1 cellular context compared by ENCODE assay signal in the genomic region with DNA sequence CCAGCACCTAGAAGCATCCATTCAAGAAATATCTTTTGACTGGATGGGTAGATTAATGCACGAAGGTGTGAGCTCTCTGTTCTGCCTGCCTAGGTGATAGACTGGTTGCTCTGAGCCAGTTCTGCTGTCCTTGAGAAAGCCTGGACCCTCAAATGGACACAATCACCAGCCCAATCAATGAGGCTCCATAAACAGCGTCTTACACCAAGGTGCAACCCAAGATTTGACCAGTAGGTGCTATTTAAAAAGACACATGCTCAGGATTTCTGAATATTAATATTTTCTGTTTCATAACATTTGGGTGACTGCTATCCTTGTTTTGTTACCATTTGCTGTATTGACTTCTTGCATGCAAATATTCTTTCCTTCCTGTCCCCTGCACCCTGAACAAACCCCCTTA.
TF ChIP-seq lines count a peak whose summit lies in the region.

No MANE protein-coding gene starts in this region.

TF ChIP-seq in HepG2, 621 proteins besides CTCF, POLR2A, EP300 and RAD21 (continued from another document):
- TF ChIP-seq, protein P1, sequence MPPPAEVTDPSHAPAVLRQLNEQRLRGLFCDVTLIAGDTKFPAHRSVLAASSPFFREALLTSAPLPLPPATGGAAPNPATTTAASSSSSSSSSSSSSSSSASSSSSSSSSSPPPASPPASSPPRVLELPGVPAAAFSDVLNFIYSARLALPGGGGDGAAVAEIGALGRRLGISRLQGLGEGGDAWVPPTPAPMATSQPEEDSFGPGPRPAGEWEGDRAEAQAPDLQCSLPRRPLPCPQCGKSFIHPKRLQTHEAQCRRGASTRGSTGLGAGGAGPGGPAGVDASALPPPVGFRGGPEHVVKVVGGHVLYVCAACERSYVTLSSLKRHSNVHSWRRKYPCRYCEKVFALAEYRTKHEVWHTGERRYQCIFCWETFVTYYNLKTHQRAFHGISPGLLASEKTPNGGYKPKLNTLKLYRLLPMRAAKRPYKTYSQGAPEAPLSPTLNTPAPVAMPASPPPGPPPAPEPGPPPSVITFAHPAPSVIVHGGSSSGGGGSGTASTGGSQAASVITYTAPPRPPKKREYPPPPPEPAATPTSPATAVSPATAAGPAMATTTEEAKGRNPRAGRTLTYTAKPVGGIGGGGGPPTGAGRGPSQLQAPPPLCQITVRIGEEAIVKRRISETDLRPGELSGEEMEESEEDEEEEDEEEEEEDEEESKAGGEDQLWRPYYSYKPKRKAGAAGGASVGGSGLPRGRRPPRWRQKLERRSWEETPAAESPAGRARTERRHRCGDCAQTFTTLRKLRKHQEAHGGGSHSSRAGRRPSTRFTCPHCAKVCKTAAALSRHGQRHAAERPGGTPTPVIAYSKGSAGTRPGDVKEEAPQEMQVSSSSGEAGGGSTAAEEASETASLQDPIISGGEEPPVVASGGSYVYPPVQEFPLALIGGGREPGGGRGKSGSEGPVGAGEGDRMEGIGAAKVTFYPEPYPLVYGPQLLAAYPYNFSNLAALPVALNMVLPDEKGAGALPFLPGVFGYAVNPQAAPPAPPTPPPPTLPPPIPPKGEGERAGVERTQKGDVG (CRISPR knock-in tag; IDR thresholded peaks at IDR 0.05; ENCODE audit: borderline replicate concordance), result no peak
- no peak for TF ChIP-seq ZFP62 (CRISPR knock-in tag; IDR thresholded peaks at IDR 0.05)
- TF ChIP-seq ZNF746 (CRISPR knock-in tag; IDR thresholded peaks at IDR 0.05), result no peak
- TF ChIP-seq NFIB (CRISPR knock-in tag; IDR thresholded peaks at IDR 0.05; ENCODE audit: borderline replicate concordance), result no peak
- TF ChIP-seq, protein P2, sequence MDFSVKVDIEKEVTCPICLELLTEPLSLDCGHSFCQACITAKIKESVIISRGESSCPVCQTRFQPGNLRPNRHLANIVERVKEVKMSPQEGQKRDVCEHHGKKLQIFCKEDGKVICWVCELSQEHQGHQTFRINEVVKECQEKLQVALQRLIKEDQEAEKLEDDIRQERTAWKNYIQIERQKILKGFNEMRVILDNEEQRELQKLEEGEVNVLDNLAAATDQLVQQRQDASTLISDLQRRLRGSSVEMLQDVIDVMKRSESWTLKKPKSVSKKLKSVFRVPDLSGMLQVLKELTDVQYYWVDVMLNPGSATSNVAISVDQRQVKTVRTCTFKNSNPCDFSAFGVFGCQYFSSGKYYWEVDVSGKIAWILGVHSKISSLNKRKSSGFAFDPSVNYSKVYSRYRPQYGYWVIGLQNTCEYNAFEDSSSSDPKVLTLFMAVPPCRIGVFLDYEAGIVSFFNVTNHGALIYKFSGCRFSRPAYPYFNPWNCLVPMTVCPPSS (IDR thresholded peaks at IDR 0.05), result no peak
- TF ChIP-seq RAD51 (IDR thresholded peaks at IDR 0.05; ENCODE audit: borderline replicate concordance), result no peak
- TF ChIP-seq, protein P3, sequence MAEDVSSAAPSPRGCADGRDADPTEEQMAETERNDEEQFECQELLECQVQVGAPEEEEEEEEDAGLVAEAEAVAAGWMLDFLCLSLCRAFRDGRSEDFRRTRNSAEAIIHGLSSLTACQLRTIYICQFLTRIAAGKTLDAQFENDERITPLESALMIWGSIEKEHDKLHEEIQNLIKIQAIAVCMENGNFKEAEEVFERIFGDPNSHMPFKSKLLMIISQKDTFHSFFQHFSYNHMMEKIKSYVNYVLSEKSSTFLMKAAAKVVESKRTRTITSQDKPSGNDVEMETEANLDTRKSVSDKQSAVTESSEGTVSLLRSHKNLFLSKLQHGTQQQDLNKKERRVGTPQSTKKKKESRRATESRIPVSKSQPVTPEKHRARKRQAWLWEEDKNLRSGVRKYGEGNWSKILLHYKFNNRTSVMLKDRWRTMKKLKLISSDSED (CRISPR knock-in tag; IDR thresholded peaks at IDR 0.05), result no peak
- no peak for TF ChIP-seq ZNF207 (IDR thresholded peaks at IDR 0.05; ENCODE audit: borderline replicate concordance)
- TF ChIP-seq ZFYVE20 (CRISPR knock-in tag; IDR thresholded peaks at IDR 0.05; ENCODE audit: borderline replicate concordance, low read depth), result no peak
- TF ChIP-seq, protein P4, sequence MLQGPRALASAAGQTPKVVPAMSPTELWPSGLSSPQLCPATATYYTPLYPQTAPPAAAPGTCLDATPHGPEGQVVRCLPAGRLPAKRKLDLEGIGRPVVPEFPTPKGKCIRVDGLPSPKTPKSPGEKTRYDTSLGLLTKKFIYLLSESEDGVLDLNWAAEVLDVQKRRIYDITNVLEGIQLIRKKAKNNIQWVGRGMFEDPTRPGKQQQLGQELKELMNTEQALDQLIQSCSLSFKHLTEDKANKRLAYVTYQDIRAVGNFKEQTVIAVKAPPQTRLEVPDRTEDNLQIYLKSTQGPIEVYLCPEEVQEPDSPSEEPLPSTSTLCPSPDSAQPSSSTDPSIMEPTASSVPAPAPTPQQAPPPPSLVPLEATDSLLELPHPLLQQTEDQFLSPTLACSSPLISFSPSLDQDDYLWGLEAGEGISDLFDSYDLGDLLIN (CRISPR knock-in tag; IDR thresholded peaks at IDR 0.05; ENCODE audit: borderline replicate concordance), result no peak
- TF ChIP-seq KLF9 (CRISPR knock-in tag; IDR thresholded peaks at IDR 0.05; ENCODE audit: low read depth), result no peak
- no peak for TF ChIP-seq ZNF468 (CRISPR knock-in tag; IDR thresholded peaks at IDR 0.05)
